Comparison of ENCODE assay signal across 2 cellular contexts in genomic region chr3:122688996-122689395, GRCh38.
TF ChIP-seq lines count a peak whose summit lies in the region.

No MANE protein-coding gene starts in this region.

TF ChIP-seq in GM12891, 5 proteins besides CTCF, POLR2A, EP300 and RAD21 (continued from another document):
- TF ChIP-seq POU2F2 (IDR thresholded peaks at IDR 0.05; ENCODE audit: low read depth, low read length), result no peak
- no peak for TF ChIP-seq PAX5 (IDR thresholded peaks at IDR 0.05; ENCODE audit: insufficient read depth, low read length, severe bottlenecking)
- no peak for TF ChIP-seq POLR2AphosphoS5 (IDR thresholded peaks at IDR 0.05; ENCODE audit: low read depth, low read length)

TF ChIP-seq in GM12878, 131 proteins besides CTCF, POLR2A, EP300 and RAD21:
- TF ChIP-seq SPI1 (IDR thresholded peaks at IDR 0.05; ENCODE audit: borderline replicate concordance, insufficient read depth, low read depth, low read length), result peak; percentile 46; the same call in 1 of the 2 replicates
- TF ChIP-seq WRNIP1 (IDR thresholded peaks at IDR 0.05; ENCODE audit: borderline replicate concordance, low read depth, low read length), result no peak
- no peak for TF ChIP-seq PAX8 (IDR thresholded peaks at IDR 0.05)
- TF ChIP-seq TCF7 (IDR thresholded peaks at IDR 0.05; ENCODE audit: borderline replicate concordance), result no peak
TF ChIP-seq in GM12878: peak in this region for 1.
